Comparison of ENCODE assay signal across 18 cellular contexts in genomic region chr12:64293654-64294364, GRCh38.
DNase-seq lines count a peak whose midpoint lies in the region; ATAC-seq lines count a peak whose summit lies in the region.
"Had no signal": no experiment of that assay in that cellular context is flagged by ENCODE, and none has a peak within 500 bp of the region (broad histone marks: within the 10 kb centered on the region; RNA-seq: fewer than 3 reads in every experiment).

No MANE protein-coding gene starts in this region.

- ATAC-seq in GM18502 (IDR thresholded peaks at IDR 0.05; ENCODE audit: poor library complexity, unreplicated experiment), result peak; percentile 62
- ATAC-seq in HG02852 (IDR thresholded peaks at IDR 0.05; ENCODE audit: unreplicated experiment), result peak; percentile 51
- ATAC-seq in GM19463 (IDR thresholded peaks at IDR 0.05; ENCODE audit: unreplicated experiment), result no peak
- ATAC-seq: body of pancreas, Right ventricle myocardium inferior had no signal

- H3K9me3 ChIP-seq in iPS-15b (ENCODE audit: control insufficient read depth, insufficient read depth, low read length), result no peaks in the 10 kb centered on the region
- H3K9me3 ChIP-seq: body of pancreas, MG63 had no signal

- H3K4me3 ChIP-seq in iPS-15b (ENCODE audit: low read depth, low read length), result peak overlapping the region; percentile 13
- H3K4me3 ChIP-seq: body of pancreas, MG63 had no signal

- peaks cover 3% of the 10 kb centered on the region for H3K4me1 ChIP-seq in iPS-15b (ENCODE audit: control insufficient read depth, insufficient read depth, low read length)
- H3K4me1 ChIP-seq: body of pancreas had no signal

- no peaks in the 10 kb centered on the region for H3K36me3 ChIP-seq in iPS-15b (ENCODE audit: control insufficient read depth, insufficient read depth, low read length)
- H3K36me3 ChIP-seq: MG63 had no signal

- DNase-seq in NOMO-1 treated with DMSO at 0.1 percent for 48 hours (lab: John Stamatoyannopoulos, UW; ENCODE audit: unreplicated experiment) (peak; percentile 87), NCI-H510A (lab: John Stamatoyannopoulos, UW) (no peak), NCI-H2171 treated with DMSO at 0.1 percent for 48 hours (lab: John Stamatoyannopoulos, UW) (no peak)
- DNase-seq in stimulated activated CD8-positive, alpha-beta memory T cell treated with anti-CD3 and anti-CD28 coated beads, Interleukin-4, amount 100 ng/mL, for 48 hours, result no peak
- DNase-seq: activated CD4-positive, alpha-beta T cell treated with anti-CD3 and anti-CD28 coated beads, Interleukin-2, amount 10 ng/mL, durations not matched to agents 7 days and 5 days; body of pancreas; dermis blood vessel endothelial cell; GF-D8; HFFc6; kidney; MG63; NCI-H2081; T1000 had no signal

- no peak overlapping the region for H3K9ac ChIP-seq in iPS-15b (ENCODE audit: low read depth, low read length)

- H3K27me3 ChIP-seq in iPS-15b (ENCODE audit: control insufficient read depth, insufficient read depth, low read length), result no peaks in the 10 kb centered on the region
- H3K27me3 ChIP-seq: body of pancreas, MG63 had no signal
